In genomic region chr1:70487910-70488665, GRCh38 we compare ENCODE assay signal across 8 cellular contexts.
A peak's percentile ranks its signal among the peaks of the same experiment; 100 is the strongest.
DNase-seq lines count a peak whose midpoint lies in the region; ATAC-seq and TF ChIP-seq lines count a peak whose summit lies in the region.

No MANE protein-coding gene starts in this region.

- no peaks in the 10 kb centered on the region for H3K79me2 ChIP-seq in GM23338 (replicated peaks; ENCODE audit: insufficient read depth)

- no peaks in the 10 kb centered on the region for H3K27me3 ChIP-seq in GM23338 (ENCODE audit: insufficient read depth)
- no peaks in the 10 kb centered on the region for H3K27me3 ChIP-seq in vagina

- CTCF ChIA-PET in activated naive CD4-positive, alpha-beta T cell treated with anti-CD3 and anti-CD28 coated beads, Interleukin-2, amount 10 ng/mL, durations not matched to agents 7 days and 5 days (lab: Charles Lee), result interaction anchor here (1.7 kb wide), 1 partner anchor 355 kb away, joined by 11 read pairs; no protein-coding TSS in a partner anchor

- peak overlapping the region; percentile 87; the same call in 1 of the 2 replicates for H2AFZ ChIP-seq in GM23338

- ATAC-seq in GM23338, result peak; percentile 99

- H3K36me3 ChIP-seq in GM23338 (ENCODE audit: insufficient read depth) (no peaks in the 10 kb centered on the region), vagina (no peaks in the 10 kb centered on the region)

- in situ Hi-C loops in astrocyte of the spinal cord (cut with HindIII; ENCODE audit: low sequenced_read_pairs), result no loop called here

- no peak overlapping the region for H3K4me3 ChIP-seq in GM23338
- H3K4me3 ChIP-seq in astrocyte of the spinal cord (ENCODE audit: low read depth, low read length), result no peak overlapping the region
- H3K4me3 ChIP-seq in vagina, result no peak overlapping the region

- intact Hi-C loops in vagina (cut with DNase I), result no loop called here

- DNase-seq in activated naive CD4-positive, alpha-beta T cell treated with anti-CD3 and anti-CD28 coated beads, Interleukin-2, amount 10 ng/mL, durations not matched to agents 7 days and 5 days, result peak; percentile 23
- DNase-seq in activated naive CD4-positive, alpha-beta T cell (lab: John Stamatoyannopoulos, UW), result no peak
- peak; percentile 91 for DNase-seq in GM23338 (ENCODE audit: low spot score)
- peak; percentile 16 for DNase-seq in NCI-H1436 treated with DMSO at 0.1 percent for 48 hours (lab: John Stamatoyannopoulos, UW)
- peak; percentile 43 for DNase-seq in astrocyte of the spinal cord (ENCODE audit: low read depth, low spot score)
- DNase-seq in iris pigment epithelial cell (ENCODE audit: low read depth), result peak; percentile 55
- DNase-seq in vagina (ENCODE audit: extremely low spot score in 2 of 2), result no peak
- no peak for DNase-seq in mucosa of gallbladder (ENCODE audit: low spot score)

- TF ChIP-seq CTCF in GM23338 (conservative IDR thresholded peaks at IDR 0.05; ENCODE audit: low read depth in 2 of 2) (peak; percentile 97 to 99), astrocyte of the spinal cord (IDR thresholded peaks at IDR 0.05; ENCODE audit: low read depth, low read length) (peak; percentile 84), vagina (IDR thresholded peaks at IDR 0.05) (no peak)

- H4K20me1 ChIP-seq in GM23338 (replicated peaks; ENCODE audit: insufficient read depth), result no peaks in the 10 kb centered on the region

- H3K9me3 ChIP-seq in vagina, result no peaks in the 10 kb centered on the region

- TF ChIP-seq POLR2A in vagina (IDR thresholded peaks at IDR 0.05), result no peak

- no peak overlapping the region for H3K27ac ChIP-seq in GM23338 (ENCODE audit: low read depth)
- no peak overlapping the region for H3K27ac ChIP-seq in vagina

- no peaks in the 10 kb centered on the region for H3K9me2 ChIP-seq in GM23338 (ENCODE audit: insufficient read depth)

- no peaks in the 10 kb centered on the region for H3K9me3 Mint-ChIP-seq in activated naive CD4-positive, alpha-beta T cell treated with anti-CD3 and anti-CD28 coated beads, Interleukin-2, amount 10 ng/mL, durations not matched to agents 7 days and 5 days
- no peaks in the 10 kb centered on the region for H3K9me3 Mint-ChIP-seq in GM23338

- H3K27ac Mint-ChIP-seq in activated naive CD4-positive, alpha-beta T cell treated with anti-CD3 and anti-CD28 coated beads, Interleukin-2, amount 10 ng/mL, durations not matched to agents 7 days and 5 days, result no peak overlapping the region
- no peak overlapping the region for H3K27ac Mint-ChIP-seq in GM23338

- no peaks in the 10 kb centered on the region for H3K4me1 Mint-ChIP-seq in activated naive CD4-positive, alpha-beta T cell treated with anti-CD3 and anti-CD28 coated beads, Interleukin-2, amount 10 ng/mL, durations not matched to agents 7 days and 5 days
- H3K4me1 Mint-ChIP-seq in GM23338, result no peaks in the 10 kb centered on the region; the same call in 2 of the 3 replicates

- peaks cover 14% of the 10 kb centered on the region for H3K27me3 Mint-ChIP-seq in activated naive CD4-positive, alpha-beta T cell treated with anti-CD3 and anti-CD28 coated beads, Interleukin-2, amount 10 ng/mL, durations not matched to agents 7 days and 5 days
- no peaks in the 10 kb centered on the region for H3K27me3 Mint-ChIP-seq in GM23338 (ENCODE audit: insufficient read depth, low read depth, poor library complexity)

- H3F3A ChIP-seq in GM23338 (replicated peaks; ENCODE audit: low read depth), result no peaks in the 10 kb centered on the region

- H3K36me3 Mint-ChIP-seq in activated naive CD4-positive, alpha-beta T cell treated with anti-CD3 and anti-CD28 coated beads, Interleukin-2, amount 10 ng/mL, durations not matched to agents 7 days and 5 days, result no peaks in the 10 kb centered on the region
- no peaks in the 10 kb centered on the region for H3K36me3 Mint-ChIP-seq in GM23338 (ENCODE audit: low read depth)

- no peak overlapping the region for H3K4me2 ChIP-seq in GM23338

- H3K4me1 ChIP-seq in GM23338 (ENCODE audit: insufficient read depth) (no peaks in the 10 kb centered on the region), vagina (no peaks in the 10 kb centered on the region)

- no peak overlapping the region for H3K4me3 Mint-ChIP-seq in activated naive CD4-positive, alpha-beta T cell treated with anti-CD3 and anti-CD28 coated beads, Interleukin-2, amount 10 ng/mL, durations not matched to agents 7 days and 5 days
- no peak overlapping the region for H3K4me3 Mint-ChIP-seq in GM23338

TF ChIP-seq in GM23338, 12 proteins besides CTCF, POLR2A, EP300 and RAD21 (continues in another document):
- TF ChIP-seq NANOG (IDR thresholded peaks at IDR 0.05; ENCODE audit: borderline replicate concordance) (no peak), ZNF331 (CRISPR knock-in tag; IDR thresholded peaks at IDR 0.05; ENCODE audit: low read depth) (no peak), REST (IDR thresholded peaks at IDR 0.05; ENCODE audit: unreplicated experiment) (no peak), POLR2AphosphoS5 (IDR thresholded peaks at IDR 0.05; ENCODE audit: low read depth) (no peak)

Comparison
In these comparisons a context has a peak if more than half of its experiments do, and no peak if none do; other contexts are left out.
1. DNase-seq: peak in activated naive CD4-positive, alpha-beta T cell treated with anti-CD3 and anti-CD28 coated beads, Interleukin-2, amount 10 ng/mL, durations not matched to agents 7 days and 5 days (single experiment), GM23338 (single experiment), NCI-H1436 treated with DMSO at 0.1 percent for 48 hours (single experiment), astrocyte of the spinal cord (single experiment) and iris pigment epithelial cell (single experiment); none in activated naive CD4-positive, alpha-beta T cell (0 of 4), vagina (0 of 2) and mucosa of gallbladder (single experiment).
2. CTCF ChIP-seq: peak in GM23338 (2 of 2) and astrocyte of the spinal cord (single experiment); none in vagina (0 of 3).